In the genomic region with DNA sequence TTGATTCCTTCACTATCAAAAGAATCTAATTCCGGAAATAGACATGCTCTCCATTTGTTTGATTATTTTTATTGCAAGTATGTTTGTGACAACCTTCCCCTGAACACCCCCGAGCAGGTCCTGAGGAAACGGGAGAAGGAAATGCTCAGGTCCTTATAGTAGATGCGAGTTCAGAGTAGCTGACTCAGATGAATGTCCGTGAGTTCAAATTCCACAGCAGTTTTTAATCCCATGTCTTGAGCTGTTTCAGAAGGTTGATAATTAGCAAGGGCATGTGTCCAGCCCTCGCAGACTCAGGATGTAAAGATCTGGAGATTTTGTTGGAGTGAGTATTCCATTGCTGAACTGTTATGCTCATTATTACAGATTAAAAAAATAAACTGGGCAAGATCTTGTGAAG, we compare ENCODE assay signal across 12 cellular contexts.
DNase-seq lines count a peak whose midpoint lies in the region; ATAC-seq, FAIRE-seq and TF ChIP-seq lines count a peak whose summit lies in the region.
"Had no signal": no experiment of that assay in that cellular context is flagged by ENCODE, and none has a peak within 500 bp of the region (broad histone marks: within the 10 kb centered on the region; RNA-seq: fewer than 3 reads in every experiment).

No MANE protein-coding gene starts in this region.

- H3K27me3 ChIP-seq in IMR-90 (ENCODE audit: control insufficient read depth, insufficient read depth, low read length) (no peaks in the 10 kb centered on the region), astrocyte (ENCODE audit: insufficient read depth, low read length) (no peaks in the 10 kb centered on the region), subcutaneous abdominal adipose tissue (ENCODE audit: control insufficient read depth in 5 of 5, insufficient read depth in 4 of 5, low read length in 5 of 5) (no peaks in the 10 kb centered on the region), WERI-Rb-1 (ENCODE audit: insufficient read depth, low read depth, severe bottlenecking) (no peaks in the 10 kb centered on the region)
- H3K27me3 ChIP-seq: ovary, testis had no signal

- H3K27ac Mint-ChIP-seq in astrocyte (ENCODE audit: unreplicated experiment): peak overlapping the region; percentile 96
- H3K27ac Mint-ChIP-seq: T-helper 2 cell treated with Interferon-gamma antibody and Interleukin-4, amounts not matched to agents 5 μg/mL and 100 μg/mL, for 36 hours had no signal

- H3K18ac ChIP-seq in IMR-90 (ENCODE audit: low read depth, low read length): peak overlapping the region; percentile 22; the same call in 1 of the 2 replicates

- no peak for TF ChIP-seq POLR2A in IMR-90 (IDR thresholded peaks at IDR 0.05; ENCODE audit: low read depth, low read length)

- H3K4me1 ChIP-seq in IMR-90 (ENCODE audit: control insufficient read depth, insufficient read depth, low read length) (peaks cover 13% of the 10 kb centered on the region), astrocyte (ENCODE audit: insufficient read depth, low read length) (peaks cover 37% of the 10 kb centered on the region), subcutaneous abdominal adipose tissue (ENCODE audit: control insufficient read depth in 5 of 5, insufficient read depth in 5 of 5, low read length in 5 of 5) (peaks cover 0 to 40% (median 18%) of the 10 kb centered on the region in 5 donors)
- H3K4me1 ChIP-seq: testis had no signal

- H3K9me3 ChIP-seq in IMR-90 (ENCODE audit: control insufficient read depth, insufficient read depth, low read length) (no peaks in the 10 kb centered on the region), astrocyte (ENCODE audit: insufficient read depth, low read depth, low read length) (no peaks in the 10 kb centered on the region), subcutaneous abdominal adipose tissue (ENCODE audit: control insufficient read depth in 5 of 5, low read length in 5 of 5) (no peaks in the 10 kb centered on the region), WERI-Rb-1 (ENCODE audit: severe bottlenecking) (no peaks in the 10 kb centered on the region)
- H3K9me3 ChIP-seq: ovary, testis had no signal

- TF ChIP-seq CTCF in IMR-90 (conservative IDR thresholded peaks at IDR 0.05; ENCODE audit: low read depth, low read length) (no peak), astrocyte (IDR thresholded peaks at IDR 0.05; ENCODE audit: insufficient read depth, low read depth, low read length) (no peak), WERI-Rb-1 (IDR thresholded peaks at IDR 0.05; ENCODE audit: low read depth, low read length) (no peak)

- H3K4me3 ChIP-seq in IMR-90 (ENCODE audit: insufficient read depth, low read depth, low read length) (no peak overlapping the region), astrocyte (ENCODE audit: insufficient read depth, low read depth, low read length) (peak overlapping the region; percentile 10), subcutaneous abdominal adipose tissue (ENCODE audit: low read depth in 1 of 5, low read length in 5 of 5) (no peak overlapping the region), WERI-Rb-1 (ENCODE audit: low read depth, low read length) (no peak overlapping the region)
- H3K4me3 ChIP-seq: ovary, testis had no signal

- FAIRE-seq in astrocyte (lab: Jason Lieb, UNC): no peak

- H3K23ac ChIP-seq in IMR-90 (ENCODE audit: low read depth, low read length): peak overlapping the region; percentile 37; the same call in 1 of the 2 replicates

- H2AK5ac ChIP-seq in IMR-90 (ENCODE audit: low read depth, low read length): no peak overlapping the region

- H4K5ac ChIP-seq in IMR-90 (ENCODE audit: low read depth, low read length): no peak overlapping the region; the same call in 1 of the 2 replicates

- intact Hi-C loops in IMR-90 (cut with micrococcal nuclease): no loop called here
- intact Hi-C loops in left colon (cut with DNase I, micrococcal nuclease): no loop called here

- ATAC-seq in IMR-90 (ENCODE audit: low read depth): peak; percentile 69
- peak; percentile 82 for ATAC-seq in left colon

- H3K9ac ChIP-seq in IMR-90 (ENCODE audit: low read depth, low read length) (no peak overlapping the region), astrocyte (ENCODE audit: low read length) (peak overlapping the region; percentile 82), subcutaneous abdominal adipose tissue (ENCODE audit: low read length in 5 of 5) (peak overlapping the region in 3 of 5 donors; percentile 21 to 41 (median 22))

- peak overlapping the region; percentile 64; the same call in 1 of the 2 replicates for H2BK20ac ChIP-seq in IMR-90 (ENCODE audit: low read depth, low read length)

- H3K14ac ChIP-seq in IMR-90 (replicated peaks; ENCODE audit: low read depth, low read length): peak overlapping the region; percentile 12; the same call in 1 of the 2 replicates

- peaks cover 12% of the 10 kb centered on the region; the same call in 1 of the 2 replicates for H3K9me1 ChIP-seq in IMR-90 (ENCODE audit: insufficient read depth, low read length)

- no peaks in the 10 kb centered on the region; a peak in 1 of 4 replicates for H3K79me1 ChIP-seq in IMR-90 (ENCODE audit: low read depth in 1 of 2, low read length in 2 of 2)

- peak overlapping the region; percentile 83 for H2BK5ac ChIP-seq in IMR-90 (ENCODE audit: low read depth, low read length, poor library complexity, severe bottlenecking)

- peak overlapping the region; percentile 42 for H2BK120ac ChIP-seq in IMR-90 (ENCODE audit: low read depth, low read length)

- no peak overlapping the region for H3K27ac ChIP-seq in IMR-90 (ENCODE audit: insufficient read depth, low read length)
- H3K27ac ChIP-seq in astrocyte (ENCODE audit: low read depth, low read length): peak overlapping the region; percentile 95
- H3K27ac ChIP-seq in subcutaneous abdominal adipose tissue (ENCODE audit: low read depth, low read length): peak overlapping the region; percentile 81
- no peak overlapping the region for H3K27ac ChIP-seq in WERI-Rb-1
- H3K27ac ChIP-seq: ovary, testis had no signal

- no peaks in the 10 kb centered on the region for H3K36me3 ChIP-seq in IMR-90 (ENCODE audit: control insufficient read depth, insufficient read depth, low read length)
- no peaks in the 10 kb centered on the region for H3K36me3 ChIP-seq in astrocyte (ENCODE audit: insufficient read depth, low read length)
- H3K36me3 ChIP-seq in subcutaneous abdominal adipose tissue (ENCODE audit: control insufficient read depth in 5 of 5, insufficient read depth in 5 of 5, low read length in 5 of 5): no peaks in the 10 kb centered on the region
- H3K36me3 ChIP-seq in WERI-Rb-1: no peaks in the 10 kb centered on the region
- H3K36me3 ChIP-seq: ovary had no signal

- peak; percentile 72 for DNase-seq in IMR-90
- DNase-seq in astrocyte (ENCODE audit: low read depth): peak; percentile 89
- peak in 1 of 2 donors; percentile 50 for DNase-seq in left colon
- DNase-seq in globus pallidus (ENCODE audit: low spot score): no peak
- DNase-seq in WERI-Rb-1: no peak
- DNase-seq in AG08396 (ENCODE audit: low spot score): no peak
- DNase-seq: central memory CD4-positive, alpha-beta T cell; MM.1S; ovary; testis had no signal

- POLR2A ChIA-PET in IMR-90 (lab: Charles Lee; ENCODE audit: unreplicated experiment): interaction anchor here (0.5 kb wide), 1 partner anchor 62 kb away, joined by 5 read pairs; no protein-coding TSS in a partner anchor

- dilution Hi-C loops in IMR-90 (cut with HindIII; ENCODE audit: low sequenced_read_pairs, unreplicated experiment): no loop called here

- H3K36me3 Mint-ChIP-seq in astrocyte (ENCODE audit: low read depth, unreplicated experiment): no peaks in the 10 kb centered on the region

- 0% methylated on average over 2 of the region's 6 CpGs; no CpG with 5 or more reads in 1 of the 2 experiments for WGBS in IMR-90 (ENCODE audit: extremely low coverage in 2 of 2, insufficient read length in 1 of 2), 2 experiments

- TF ChIP-seq RAD21 in IMR-90 (IDR thresholded peaks at IDR 0.05; ENCODE audit: low read length): no peak

- peak overlapping the region; percentile 33 for H3K56ac ChIP-seq in IMR-90 (ENCODE audit: extremely low read depth, insufficient read depth, low read length)

- H2AK9ac ChIP-seq in IMR-90 (replicated peaks; ENCODE audit: low read depth, low read length, poor library complexity): no peak overlapping the region

- BruUV-seq in IMR-90 (replicated peaks; lab: Mats Ljungman, UMichigan): no TSS peak

- 0 out of 2 replicates have a peak overlapping the region, but pooled peaks have one; percentile 16 for H4K91ac ChIP-seq in IMR-90 (ENCODE audit: insufficient read depth, low read depth, low read length)

- peak overlapping the region; percentile 2; the same call in 1 of the 3 replicates for H2BK15ac ChIP-seq in IMR-90 (ENCODE audit: low read depth, low read length)

- peak overlapping the region; percentile 42 for H3K4me3 Mint-ChIP-seq in astrocyte (ENCODE audit: unreplicated experiment)
- H3K4me3 Mint-ChIP-seq: T-helper 2 cell treated with Interferon-gamma antibody and Interleukin-4, amounts not matched to agents 5 μg/mL and 100 μg/mL, for 36 hours had no signal

- H4K20me1 ChIP-seq in IMR-90 (ENCODE audit: insufficient read depth, low read length) (no peaks in the 10 kb centered on the region), astrocyte (ENCODE audit: insufficient read depth, low read length) (no peaks in the 10 kb centered on the region)

- H3K4ac ChIP-seq in IMR-90 (ENCODE audit: low read depth, low read length): peak overlapping the region; percentile 69; the same call in 1 of the 2 replicates

- peak overlapping the region in 1 of 2 experiments; percentile 9; a peak in 2 of 4 replicates for H4K8ac ChIP-seq in IMR-90 (ENCODE audit: low read depth in 2 of 2, low read length in 2 of 2)

- no peaks in the 10 kb centered on the region for H3K9me3 Mint-ChIP-seq in astrocyte (ENCODE audit: unreplicated experiment)
- H3K9me3 Mint-ChIP-seq: T-helper 2 cell treated with Interferon-gamma antibody and Interleukin-4, amounts not matched to agents 5 μg/mL and 100 μg/mL, for 36 hours had no signal

- no peak overlapping the region for H2AFZ ChIP-seq in IMR-90 (replicated peaks; ENCODE audit: low read length, poor library complexity)
- H2AFZ ChIP-seq in astrocyte (ENCODE audit: low read depth, low read length): no peak overlapping the region

- H3K27me3 Mint-ChIP-seq in astrocyte (ENCODE audit: low read depth, unreplicated experiment): no peaks in the 10 kb centered on the region

- H3K4me1 Mint-ChIP-seq in astrocyte (ENCODE audit: low read depth, unreplicated experiment): peaks cover 34% of the 10 kb centered on the region

- CTCF ChIA-PET in IMR-90 (lab: Yijun Ruan, JAX): interaction anchor here (0.6 to 2.6 kb wide), 5 partner anchors 14 to 60 kb away, joined by 3 to 13 read pairs (median 3); no protein-coding TSS in a partner anchor

- in situ Hi-C loops in IMR-90 (cut with MboI; ENCODE audit: low sequenced_read_pairs): no loop called here

- H3K4me2 ChIP-seq in IMR-90 (ENCODE audit: low read depth, low read length) (peak overlapping the region; percentile 73; the same call in 1 of the 2 replicates), astrocyte (ENCODE audit: low read length) (peak overlapping the region; percentile 71)

- no peaks in the 10 kb centered on the region for H3K79me2 ChIP-seq in astrocyte (ENCODE audit: insufficient read depth, low read length)

Comparison
In these comparisons a context has a peak if more than half of its experiments do, and no peak if none do; other contexts are left out.
1. DNase-seq: peak in IMR-90 (single experiment) and astrocyte (single experiment); none in globus pallidus (single experiment), WERI-Rb-1 (single experiment) and AG08396 (single experiment).
2. H3K27ac ChIP-seq: peak in astrocyte (single experiment) and subcutaneous abdominal adipose tissue (single experiment); none in IMR-90 (single experiment) and WERI-Rb-1 (single experiment).